Comparison of ENCODE assay signal across 22 cellular contexts in the genomic region with DNA sequence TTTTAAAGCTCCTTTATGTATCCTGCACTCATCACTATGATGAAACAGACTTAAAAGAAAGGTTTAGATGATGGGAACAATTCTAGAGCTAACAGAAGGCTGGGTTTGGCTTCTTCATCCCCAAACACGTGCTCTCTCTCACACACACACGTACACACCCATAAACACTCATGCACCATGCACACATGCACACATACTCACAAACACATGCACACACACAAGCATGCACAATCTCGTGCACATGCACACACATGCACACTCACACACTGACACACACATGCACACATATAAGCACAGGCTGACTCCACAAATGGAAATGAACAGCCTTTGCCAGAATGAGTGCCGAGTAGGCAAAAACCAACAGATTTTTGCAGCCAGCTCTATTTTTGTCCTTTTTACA.
DNase-seq lines count a peak whose midpoint lies in the region; ATAC-seq, FAIRE-seq and TF ChIP-seq lines count a peak whose summit lies in the region.
"Had no signal": no experiment of that assay in that cellular context is flagged by ENCODE, and none has a peak within 500 bp of the region (broad histone marks: within the 10 kb centered on the region; RNA-seq: fewer than 3 reads in every experiment).

No MANE protein-coding gene starts in this region.

- TF ChIP-seq RAD21 in HepG2 (CRISPR knock-in tag; IDR thresholded peaks at IDR 0.05): no peak

- no peaks in the 10 kb centered on the region for H3K4me1 Mint-ChIP-seq in CD8-positive, alpha-beta memory T cell
- H3K4me1 Mint-ChIP-seq: CD4-positive, alpha-beta memory T cell; H9 had no signal

- H4K12ac ChIP-seq in trophoblast cell (ENCODE audit: low read depth, low read length): no peak overlapping the region

- no peaks in the 10 kb centered on the region for H3K79me2 ChIP-seq in HepG2 (ENCODE audit: insufficient read depth, low read length)
- no peaks in the 10 kb centered on the region for H3K79me2 ChIP-seq in endothelial cell of umbilical vein (ENCODE audit: control insufficient read depth, insufficient read depth, low read length)
- H3K79me2 ChIP-seq in trophoblast cell (ENCODE audit: control insufficient read depth, insufficient read depth, low read length, poor library complexity): no peaks in the 10 kb centered on the region

- H3K9me1 ChIP-seq in endothelial cell of umbilical vein (replicated peaks; ENCODE audit: control insufficient read depth, extremely low read depth, insufficient read depth, low read length): no peaks in the 10 kb centered on the region

- no peak overlapping the region for H2AK5ac ChIP-seq in trophoblast cell (ENCODE audit: low read length)

- H3K27ac ChIP-seq in HepG2 (ENCODE audit: extremely low read length, insufficient read depth, low read length): no peak overlapping the region
- H3K27ac ChIP-seq in right lobe of liver: no peak overlapping the region
- H3K27ac ChIP-seq in endothelial cell of umbilical vein (ENCODE audit: insufficient read depth, low read depth, low read length): no peak overlapping the region
- no peak overlapping the region for H3K27ac ChIP-seq in trophoblast cell (ENCODE audit: low read depth, low read length)
- no peak overlapping the region for H3K27ac ChIP-seq in CD8-positive, alpha-beta memory T cell (ENCODE audit: low read depth, low read length)
- H3K27ac ChIP-seq: 22Rv1, GM23248 had no signal

- H3K36me3 Mint-ChIP-seq in CD8-positive, alpha-beta memory T cell: no peaks in the 10 kb centered on the region
- H3K36me3 Mint-ChIP-seq: CD4-positive, alpha-beta memory T cell had no signal

- H3K79me1 ChIP-seq in trophoblast cell (ENCODE audit: low read length): no peaks in the 10 kb centered on the region

- no peak overlapping the region for H3K18ac ChIP-seq in trophoblast cell (ENCODE audit: low read length)

- intact Hi-C loops in HepG2 (cut with micrococcal nuclease; ENCODE audit: unreplicated experiment) (no loop called here), right lobe of liver (cut with DNase I) (no loop called here), endothelial cell of umbilical vein (cut with micrococcal nuclease) (no loop called here)

- no peak overlapping the region for H3K14ac ChIP-seq in trophoblast cell (ENCODE audit: low read length)

- dilution Hi-C loops in endothelial cell of umbilical vein (cut with MboI; ENCODE audit: extremely low pct_ligation_motif_present, low sequenced_read_pairs): no loop called here

- H4K20me1 ChIP-seq in HepG2 (ENCODE audit: insufficient read depth, low read length): no peaks in the 10 kb centered on the region
- H4K20me1 ChIP-seq in endothelial cell of umbilical vein (replicated peaks; ENCODE audit: control insufficient read depth, extremely low read depth, insufficient read depth, low read length): no peaks in the 10 kb centered on the region

- peaks cover 0 to 7% of the 10 kb centered on the region in 2 donors for H3K27me3 Mint-ChIP-seq in CD8-positive, alpha-beta memory T cell
- H3K27me3 Mint-ChIP-seq: CD4-positive, alpha-beta memory T cell had no signal

- TF ChIP-seq CTCF in HepG2 (CRISPR knock-in tag; IDR thresholded peaks at IDR 0.05) (no peak), right lobe of liver (IDR thresholded peaks at IDR 0.05) (no peak), endothelial cell of umbilical vein (IDR thresholded peaks at IDR 0.05; ENCODE audit: extremely low read depth in 1 of 2, insufficient read depth in 1 of 2, low read depth in 1 of 2, low read length in 2 of 2) (no peak), GM10266 (IDR thresholded peaks at IDR 0.05; ENCODE audit: control insufficient read depth, insufficient read depth, low read depth, missing control alignments) (no peak)

- H3K4me2 ChIP-seq in HepG2 (ENCODE audit: low read depth, low read length) (no peak overlapping the region), endothelial cell of umbilical vein (ENCODE audit: insufficient read depth, low read length) (no peak overlapping the region), trophoblast cell (ENCODE audit: low read length) (no peak overlapping the region)

- H3K9ac ChIP-seq in HepG2 (ENCODE audit: insufficient read depth, low read depth, low read length): no peak overlapping the region
- H3K9ac ChIP-seq in endothelial cell of umbilical vein (replicated peaks; ENCODE audit: extremely low read depth, insufficient read depth, low read length): no peak overlapping the region
- H3K9ac ChIP-seq in trophoblast cell (ENCODE audit: low read length): peak overlapping the region; percentile 5
- H3K9ac ChIP-seq: GM23248 had no signal

- FAIRE-seq in HepG2 (lab: Jason Lieb, UNC) (no peak), endothelial cell of umbilical vein (lab: Jason Lieb, UNC) (no peak)
- FAIRE-seq: A204.1, G401.6, GM12891, GM18507 had no signal

- H3K9me3 Mint-ChIP-seq in CD8-positive, alpha-beta memory T cell: peaks cover 9 to 28% (median 23%) of the 10 kb centered on the region in 5 donors

- H3K4me3 ChIP-seq in HepG2 (replicated peaks in 1 of 3; ENCODE audit: insufficient read depth in 1 of 3, low read depth in 2 of 3, low read length in 3 of 3) (no peak overlapping the region), right lobe of liver (no peak overlapping the region), endothelial cell of umbilical vein (replicated peaks in 1 of 3; ENCODE audit: insufficient read depth in 1 of 3, low read depth in 1 of 3, low read length in 3 of 3) (no peak overlapping the region), trophoblast cell (ENCODE audit: low read depth, low read length) (no peak overlapping the region)
- H3K4me3 ChIP-seq in CD8-positive, alpha-beta memory T cell (ENCODE audit: low read length): no peak overlapping the region
- H3K4me3 ChIP-seq: GM23248 had no signal

- H3K4me1 ChIP-seq in HepG2 (ENCODE audit: insufficient read depth, low read length) (no peaks in the 10 kb centered on the region), right lobe of liver (no peaks in the 10 kb centered on the region), endothelial cell of umbilical vein (ENCODE audit: control insufficient read depth, extremely low read depth, insufficient read depth, low read length) (no peaks in the 10 kb centered on the region), trophoblast cell (ENCODE audit: control insufficient read depth in 1 of 2, insufficient read depth in 2 of 2, low read length in 2 of 2) (no peaks in the 10 kb centered on the region)
- H3K4me1 ChIP-seq in CD8-positive, alpha-beta memory T cell (ENCODE audit: insufficient read depth, low read length): no peaks in the 10 kb centered on the region
- H3K4me1 ChIP-seq: Caco-2 had no signal

- no peak overlapping the region for H3K27ac Mint-ChIP-seq in CD8-positive, alpha-beta memory T cell
- H3K27ac Mint-ChIP-seq: H9, HFFc6 had no signal

- H4K91ac ChIP-seq in trophoblast cell (ENCODE audit: low read depth, low read length): no peak overlapping the region

- H2BK12ac ChIP-seq in trophoblast cell (ENCODE audit: low read length): no peak overlapping the region

- WGBS in HepG2 (ENCODE audit: low lambda C conversion rate): 0% methylated on average over 4 of the region's 4 CpGs
- 38% methylated on average over 4 of the region's 4 CpGs for WGBS in right lobe of liver (ENCODE audit: insufficient coverage, low coverage, low lambda C conversion rate, missing lambda C conversion rate)
- no CpG with 5 or more reads among the region's 4 CpGs for WGBS in trophoblast cell (ENCODE audit: extremely low coverage, insufficient coverage, insufficient read length)

- TF ChIP-seq EP300 in HepG2 (IDR thresholded peaks at IDR 0.05; ENCODE audit: low read depth in 2 of 2, low read length in 2 of 2) (no peak), HepG2 (CRISPR knock-in tag; IDR thresholded peaks at IDR 0.05; ENCODE audit: borderline replicate concordance) (no peak)

- H3K23ac ChIP-seq in trophoblast cell (ENCODE audit: low read length): peak overlapping the region; percentile 19

- H3K4ac ChIP-seq in trophoblast cell (ENCODE audit: low read depth, low read length): no peak overlapping the region

- H3K36me3 ChIP-seq in HepG2 (replicated peaks in 1 of 2; ENCODE audit: control insufficient read depth in 1 of 2, insufficient read depth in 2 of 2, low read length in 2 of 2) (no peaks in the 10 kb centered on the region), right lobe of liver (no peaks in the 10 kb centered on the region), endothelial cell of umbilical vein (ENCODE audit: control insufficient read depth in 2 of 2, extremely low read depth in 1 of 2, insufficient read depth in 2 of 2, low read length in 2 of 2) (no peaks in the 10 kb centered on the region), trophoblast cell (ENCODE audit: control insufficient read depth in 1 of 2, insufficient read depth in 2 of 2, low read length in 2 of 2) (no peaks in the 10 kb centered on the region)
- no peaks in the 10 kb centered on the region for H3K36me3 ChIP-seq in CD8-positive, alpha-beta memory T cell (ENCODE audit: insufficient read depth, low read length)

- TF ChIP-seq POLR2A in HepG2 (IDR thresholded peaks at IDR 0.05; ENCODE audit: insufficient read depth in 1 of 2, low read depth in 2 of 2, low read length in 2 of 2): no peak
- TF ChIP-seq POLR2A in right lobe of liver (IDR thresholded peaks at IDR 0.05): no peak
- no peak for TF ChIP-seq POLR2A in endothelial cell of umbilical vein (IDR thresholded peaks at IDR 0.05; ENCODE audit: low read depth, low read length)

- H2BK120ac ChIP-seq in trophoblast cell (ENCODE audit: insufficient read depth, low read length, poor library complexity): no peak overlapping the region

- no peak overlapping the region for H2AFZ ChIP-seq in HepG2 (ENCODE audit: low read length)
- no peak overlapping the region for H2AFZ ChIP-seq in endothelial cell of umbilical vein (ENCODE audit: low read depth, low read length)
- no peak overlapping the region for H2AFZ ChIP-seq in trophoblast cell (ENCODE audit: insufficient read depth, low read length, poor library complexity)
- H2AFZ ChIP-seq: GM23248 had no signal

- BruUV-seq in HepG2 (replicated peaks; lab: Mats Ljungman, UMichigan): no TSS peak
- BruUV-seq in endothelial cell of umbilical vein (replicated peaks; lab: Mats Ljungman, UMichigan): no TSS peak

- no peak overlapping the region for H2BK5ac ChIP-seq in trophoblast cell (ENCODE audit: low read depth, low read length, poor library complexity)

- POLR2A ChIA-PET in HepG2 (lab: Yijun Ruan, JAX) (no interaction called here), endothelial cell of umbilical vein (lab: Charles Lee) (no interaction called here)
- POLR2A ChIA-PET in CD8-positive, alpha-beta memory T cell (lab: Charles Lee): no interaction called here

- H3K9me3 ChIP-seq in HepG2 (ENCODE audit: low read length) (peaks cover 64% of the 10 kb centered on the region), right lobe of liver (no peaks in the 10 kb centered on the region), endothelial cell of umbilical vein (replicated peaks; ENCODE audit: control insufficient read depth, insufficient read depth, low read length) (no peaks in the 10 kb centered on the region), trophoblast cell (ENCODE audit: insufficient read depth, low read depth, low read length) (peaks cover 2% of the 10 kb centered on the region)
- H3K9me3 ChIP-seq in CD8-positive, alpha-beta memory T cell (ENCODE audit: low read length): no peaks in the 10 kb centered on the region
- H3K9me3 ChIP-seq: Caco-2 had no signal

- DNase-seq in HepG2 (ENCODE audit: low spot score) (no peak), right lobe of liver (no peak), endothelial cell of umbilical vein (ENCODE audit: low read depth, low spot score) (no peak), trophoblast cell (no peak), GM10266 (ENCODE audit: extremely low spot score) (no peak), NCI-H1105 treated with DMSO at 0.1 percent for 48 hours (lab: John Stamatoyannopoulos, UW) (no peak)
- no peak for DNase-seq in CD8-positive, alpha-beta memory T cell
- DNase-seq: C1 segment of cervical spinal cord; Caco-2; CD4-positive, alpha-beta memory T cell; DMS153; DND-41; GM23248; H9; HFFc6 had no signal

- H3K27me3 ChIP-seq in HepG2 (ENCODE audit: control insufficient read depth in 1 of 2, insufficient read depth in 2 of 2, low read length in 2 of 2) (no peaks in the 10 kb centered on the region), right lobe of liver (no peaks in the 10 kb centered on the region), endothelial cell of umbilical vein (ENCODE audit: control insufficient read depth in 2 of 2, insufficient read depth in 2 of 2, low read length in 2 of 2) (no peaks in the 10 kb centered on the region), trophoblast cell (ENCODE audit: insufficient read depth, low read length) (no peaks in the 10 kb centered on the region)
- H3K27me3 ChIP-seq in CD8-positive, alpha-beta memory T cell (ENCODE audit: insufficient read depth, low read length, poor library complexity, severe bottlenecking): no peaks in the 10 kb centered on the region

- in situ Hi-C loops in HepG2 (cut with HindIII; ENCODE audit: extremely low pct_ligation_motif_present, low pct_unique_long_range_greater_than_20kb): no loop called here

- no peak for ATAC-seq in HepG2
- ATAC-seq in right lobe of liver: no peak
- ATAC-seq in GM18517 (IDR thresholded peaks at IDR 0.05; ENCODE audit: unreplicated experiment): no peak
- ATAC-seq: HCT116 had no signal

- H4K8ac ChIP-seq in trophoblast cell (ENCODE audit: low read depth, low read length): no peak overlapping the region

- no peak overlapping the region for H3K4me3 Mint-ChIP-seq in CD8-positive, alpha-beta memory T cell
- H3K4me3 Mint-ChIP-seq: CD4-positive, alpha-beta memory T cell; H9; HFFc6 had no signal

- CTCF ChIA-PET in HepG2 (lab: Yijun Ruan, JAX; ENCODE audit: low intra/inter-chr PET ratio, low total read pairs) (no interaction called here), endothelial cell of umbilical vein (lab: Charles Lee) (no interaction called here)
- CTCF ChIA-PET in CD8-positive, alpha-beta memory T cell (lab: Charles Lee): no interaction called here
